ENCODE assay signal across 12 cellular contexts in the genomic region with DNA sequence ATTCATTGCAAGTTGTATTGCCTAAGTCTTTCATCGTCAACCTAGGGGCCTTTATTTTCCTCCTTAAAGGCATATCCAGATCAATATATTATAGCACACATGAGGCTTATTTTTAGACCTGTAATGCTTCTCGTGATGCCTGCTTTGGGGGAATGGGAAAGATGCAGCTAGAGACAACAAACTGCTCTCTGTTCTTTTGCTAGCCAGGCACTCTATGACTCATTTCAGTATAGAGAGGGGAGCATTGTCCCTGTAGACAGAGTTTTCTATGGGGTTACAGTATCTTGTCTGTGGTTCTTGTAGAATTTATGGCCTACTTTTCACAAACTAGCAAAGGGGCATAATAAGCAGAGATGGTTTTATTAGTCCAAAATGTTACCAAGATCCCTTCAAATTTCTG.
DNase-seq lines count a peak whose midpoint lies in the region; ATAC-seq and TF ChIP-seq lines count a peak whose summit lies in the region.
"Had no signal": no experiment of that assay in that cellular context is flagged by ENCODE, and none has a peak within 500 bp of the region (broad histone marks: within the 10 kb centered on the region; RNA-seq: fewer than 3 reads in every experiment).

No MANE protein-coding gene starts in this region.

- H3K27me3 ChIP-seq in dorsolateral prefrontal cortex = no peaks in the 10 kb centered on the region
- H3K27me3 ChIP-seq in ascending aorta = no peaks in the 10 kb centered on the region
- H3K27me3 ChIP-seq in left lung = no peaks in the 10 kb centered on the region
- H3K27me3 ChIP-seq: thyroid gland had no signal

- TF ChIP-seq CTCF in dorsolateral prefrontal cortex (IDR thresholded peaks at IDR 0.05 in 54 of 56, conservative IDR thresholded peaks at IDR 0.05 in 2 of 56; ENCODE audit: low read depth in 1 of 56, partially characterized antibody in 56 of 56) (no peak), ascending aorta (IDR thresholded peaks at IDR 0.05) (no peak), left lung (IDR thresholded peaks at IDR 0.05) (no peak)

- H3K4me1 ChIP-seq in ascending aorta (no peaks in the 10 kb centered on the region), left lung (peaks cover 5% of the 10 kb centered on the region in 2 donors)
- H3K4me1 ChIP-seq: A549, thyroid gland had no signal

- H3K9me3 ChIP-seq in ascending aorta (no peaks in the 10 kb centered on the region), left lung (no peaks in the 10 kb centered on the region)
- H3K9me3 ChIP-seq: A549, thyroid gland had no signal

- peak; percentile 10 for DNase-seq in A172 (ENCODE audit: low spot score)
- peak in 1 of 10 donors; percentile 39 for DNase-seq in dorsolateral prefrontal cortex
- no peak for DNase-seq in AG20443 (ENCODE audit: low spot score)
- no peak for DNase-seq in ascending aorta (ENCODE audit: low spot score in 2 of 2)
- DNase-seq in HCEC 1CT = no peak
- DNase-seq in left lung = no peak
- DNase-seq: activated naive CD8-positive, alpha-beta T cell treated with anti-CD3 and anti-CD28 coated beads, Interleukin-2, amount 10 ng/mL, durations not matched to agents 7 days and 5 days; left colon; thyroid gland had no signal

- H3K4me3 ChIP-seq in dorsolateral prefrontal cortex (peak overlapping the region in 22 of 59 donors; percentile 3 to 45 (median 25)), ascending aorta (no peak overlapping the region), left lung (no peak overlapping the region)
- H3K4me3 ChIP-seq: A549, thyroid gland had no signal

- H3K36me3 ChIP-seq in ascending aorta (no peaks in the 10 kb centered on the region), left lung (no peaks in the 10 kb centered on the region)
- H3K36me3 ChIP-seq: thyroid gland had no signal

- intact Hi-C loops in dorsolateral prefrontal cortex (cut with DNase I) (loop anchor here (5.0 to 10.0 kb wide), 2 partner anchors 305 to 313 kb away; a partner anchor contains a TSS), ascending aorta (cut with DNase I) (no loop called here), left lung (cut with DNase I) (no loop called here)

- H3K27ac ChIP-seq in dorsolateral prefrontal cortex = peak overlapping the region; percentile 35 to 94 (median 85)
- no peak overlapping the region for H3K27ac ChIP-seq in ascending aorta
- no peak overlapping the region for H3K27ac ChIP-seq in left lung
- H3K27ac ChIP-seq: A549, thyroid gland had no signal

- ATAC-seq in GM21360 (IDR thresholded peaks at IDR 0.05; ENCODE audit: unreplicated experiment) (peak; percentile 76), HG03342 (IDR thresholded peaks at IDR 0.05; ENCODE audit: unreplicated experiment) (peak; percentile 60), left lung (no peak)
- ATAC-seq: A549 had no signal

Comparison
In these comparisons a context has a peak if more than half of its experiments do, and no peak if none do; other contexts are left out.
1. H3K27ac ChIP-seq: peak in dorsolateral prefrontal cortex (59 of 59); none in ascending aorta (0 of 2) and left lung (0 of 2).
2. intact Hi-C loops: an anchor here in dorsolateral prefrontal cortex (5.0 to 10.0 kb wide); none called in ascending aorta and left lung.